18 cellular contexts compared by ENCODE assay signal in the genomic region with DNA sequence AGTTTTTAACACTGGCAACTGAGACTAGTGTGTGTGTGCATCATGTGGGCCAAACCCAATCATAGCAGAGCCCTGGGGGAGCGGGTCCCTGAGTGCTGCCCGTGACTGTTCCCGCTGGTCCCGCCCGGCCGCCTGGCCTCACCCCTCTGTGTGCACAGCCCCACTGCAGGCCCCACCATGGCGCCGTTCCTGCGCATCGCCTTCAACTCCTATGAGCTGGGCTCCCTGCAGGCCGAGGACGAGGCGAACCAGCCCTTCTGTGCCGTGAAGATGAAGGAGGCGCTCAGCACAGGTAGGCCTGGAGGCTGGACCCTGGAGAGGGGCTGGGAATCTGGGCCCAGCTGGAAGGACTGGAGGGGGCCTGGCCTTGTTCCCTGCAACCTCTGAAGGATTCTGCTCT. TPM values are rescaled to one million over a fixed set of nuclear protein-coding genes. Genes with fewer than 3 reads are reported as not detected.
DNase-seq lines count a peak whose midpoint lies in the region; ATAC-seq and TF ChIP-seq lines count a peak whose summit lies in the region.
"Had no signal": no experiment of that assay in that cellular context is flagged by ENCODE, and none has a peak within 500 bp of the region (broad histone marks: within the 10 kb centered on the region; RNA-seq: fewer than 3 reads in every experiment).

No MANE protein-coding gene starts in this region.

- no peak overlapping the region for H2BK120ac ChIP-seq in mesenchymal stem cell (ENCODE audit: low read depth, low read length)

- H2AFZ ChIP-seq in SU-DHL-6 (ENCODE audit: low read depth, low read length, severe bottlenecking) (no peak overlapping the region), mesenchymal stem cell (ENCODE audit: low read depth, low read length) (no peak overlapping the region)

- H3K4me2 ChIP-seq in SU-DHL-6 (ENCODE audit: low read depth, low read length, poor library complexity, severe bottlenecking) (no peak overlapping the region), mesenchymal stem cell (ENCODE audit: low read length, poor library complexity, severe bottlenecking) (no peak overlapping the region)

- H3K14ac ChIP-seq in mesenchymal stem cell (ENCODE audit: low read length in 2 of 2): no peak overlapping the region

- peaks cover 56% of the 10 kb centered on the region for H3K79me2 ChIP-seq in SU-DHL-6 (ENCODE audit: insufficient read depth, low read length)

- no peak for ATAC-seq in stimulated activated memory B cell treated with anti-CD40 and anti-IgM and Interleukin-4, amounts not matched to agents 10 μg/mL and 1 μg/mL and 100 μg/mL, for 72 hours
- ATAC-seq in upper lobe of right lung: no peak
- ATAC-seq: K562 had no signal

- no peak overlapping the region for H2BK12ac ChIP-seq in mesenchymal stem cell (ENCODE audit: low read length in 2 of 2)

- H4K8ac ChIP-seq in mesenchymal stem cell (ENCODE audit: low read length): no peak overlapping the region

- H3K4ac ChIP-seq in mesenchymal stem cell (ENCODE audit: low read depth in 1 of 2, low read length in 2 of 2): no peak overlapping the region

- no peaks in the 10 kb centered on the region for H3K9me3 Mint-ChIP-seq in stimulated activated memory B cell treated with anti-CD40 and anti-IgM and Interleukin-4, amounts not matched to agents 10 μg/mL and 1 μg/mL and 100 μg/mL, for 72 hours
- H3K9me3 Mint-ChIP-seq: CD4-positive, alpha-beta T cell; H9 had no signal

- peaks cover 65% of the 10 kb centered on the region for H3K36me3 Mint-ChIP-seq in stimulated activated memory B cell treated with anti-CD40 and anti-IgM and Interleukin-4, amounts not matched to agents 10 μg/mL and 1 μg/mL and 100 μg/mL, for 72 hours

- H4K91ac ChIP-seq in mesenchymal stem cell (ENCODE audit: low read length): no peak overlapping the region

- H3K36me3 ChIP-seq in SU-DHL-6 (ENCODE audit: low read length) (no peaks in the 10 kb centered on the region; the same call in 1 of the 2 replicates), mesenchymal stem cell (ENCODE audit: control insufficient read depth in 1 of 2, insufficient read depth in 2 of 2, low read depth in 1 of 2, low read length in 2 of 2) (peaks cover 37 to 70% of the 10 kb centered on the region in 2 experiments), upper lobe of right lung (peaks cover 68% of the 10 kb centered on the region)
- H3K36me3 ChIP-seq: BE2C had no signal

- H2BK5ac ChIP-seq in mesenchymal stem cell (ENCODE audit: low read depth, low read length, poor library complexity, severe bottlenecking): no peak overlapping the region

- H3F3A ChIP-seq in SU-DHL-6 (ENCODE audit: insufficient read depth): peaks cover 22% of the 10 kb centered on the region

- peak overlapping the region; percentile 69 for H3K27ac Mint-ChIP-seq in stimulated activated memory B cell treated with anti-CD40 and anti-IgM and Interleukin-4, amounts not matched to agents 10 μg/mL and 1 μg/mL and 100 μg/mL, for 72 hours
- H3K27ac Mint-ChIP-seq: CD4-positive, alpha-beta T cell had no signal

- H3K9ac ChIP-seq in SU-DHL-6 (ENCODE audit: low read length) (no peak overlapping the region), mesenchymal stem cell (ENCODE audit: low read length) (no peak overlapping the region)

- 98% methylated on average over 15 of the region's 15 CpGs for WGBS in mesenchymal stem cell

- H3K27me3 ChIP-seq in HL-60 (ENCODE audit: insufficient read depth, poor library complexity, severe bottlenecking): no peaks in the 10 kb centered on the region
- H3K27me3 ChIP-seq in SU-DHL-6 (ENCODE audit: low read length): no peaks in the 10 kb centered on the region
- no peaks in the 10 kb centered on the region for H3K27me3 ChIP-seq in mesenchymal stem cell (ENCODE audit: control insufficient read depth in 1 of 2, insufficient read depth in 1 of 2, low read length in 2 of 2)
- H3K27me3 ChIP-seq in upper lobe of right lung: no peaks in the 10 kb centered on the region
- H3K27me3 ChIP-seq: BE2C had no signal

- no peaks in the 10 kb centered on the region for H3K9me2 ChIP-seq in SU-DHL-6 (replicated peaks; ENCODE audit: insufficient read depth, low read length)

- H4K20me1 ChIP-seq in SU-DHL-6 (ENCODE audit: low read depth, low read length): no peaks in the 10 kb centered on the region

- peak overlapping the region; percentile 32; the same call in 1 of the 2 replicates for H3K27ac ChIP-seq in HL-60 (replicated peaks)
- peak overlapping the region; percentile 93 for H3K27ac ChIP-seq in SU-DHL-6 (ENCODE audit: low read depth, low read length)
- no peak overlapping the region for H3K27ac ChIP-seq in mesenchymal stem cell (ENCODE audit: low read length, poor library complexity, severe bottlenecking)
- H3K27ac ChIP-seq in upper lobe of right lung: no peak overlapping the region
- H3K27ac ChIP-seq: C4-2B had no signal

- no peak overlapping the region for H3K23ac ChIP-seq in mesenchymal stem cell (ENCODE audit: low read length in 2 of 2)

- H3K4me1 ChIP-seq in mesenchymal stem cell (ENCODE audit: control insufficient read depth, insufficient read depth, low read depth, low read length) (peaks cover 19% of the 10 kb centered on the region), upper lobe of right lung (peaks cover 11% of the 10 kb centered on the region)
- H3K4me1 ChIP-seq: BE2C, Caco-2 had no signal

- H3K18ac ChIP-seq in mesenchymal stem cell (ENCODE audit: low read depth in 1 of 2, low read length in 2 of 2): no peak overlapping the region

- peaks cover 87% of the 10 kb centered on the region for H3K4me1 Mint-ChIP-seq in stimulated activated memory B cell treated with anti-CD40 and anti-IgM and Interleukin-4, amounts not matched to agents 10 μg/mL and 1 μg/mL and 100 μg/mL, for 72 hours

- no peaks in the 10 kb centered on the region for H3K27me3 Mint-ChIP-seq in stimulated activated memory B cell treated with anti-CD40 and anti-IgM and Interleukin-4, amounts not matched to agents 10 μg/mL and 1 μg/mL and 100 μg/mL, for 72 hours
- H3K27me3 Mint-ChIP-seq: CD4-positive, alpha-beta T cell had no signal

- H3K9me3 ChIP-seq in SU-DHL-6 (ENCODE audit: insufficient read depth, low read length) (no peaks in the 10 kb centered on the region), mesenchymal stem cell (ENCODE audit: control insufficient read depth, low read length) (no peaks in the 10 kb centered on the region), upper lobe of right lung (no peaks in the 10 kb centered on the region)
- H3K9me3 ChIP-seq: BE2C, Caco-2 had no signal

- peak overlapping the region; percentile 20 for H2BK15ac ChIP-seq in mesenchymal stem cell (ENCODE audit: low read depth, poor library complexity, severe bottlenecking)

- H3K4me3 Mint-ChIP-seq in stimulated activated memory B cell treated with anti-CD40 and anti-IgM and Interleukin-4, amounts not matched to agents 10 μg/mL and 1 μg/mL and 100 μg/mL, for 72 hours: no peak overlapping the region
- H3K4me3 Mint-ChIP-seq: CD4-positive, alpha-beta T cell; H9 had no signal

- intact Hi-C loops in upper lobe of right lung (cut with DNase I): no loop called here

- H3K79me1 ChIP-seq in mesenchymal stem cell (replicated peaks; ENCODE audit: low read length, poor library complexity, severe bottlenecking): peaks cover 37% of the 10 kb centered on the region

- H3K4me3 ChIP-seq in HL-60 (replicated peaks; ENCODE audit: insufficient read depth, low read length) (no peak overlapping the region), SU-DHL-6 (ENCODE audit: insufficient read depth, low read length, poor library complexity, severe bottlenecking) (no peak overlapping the region), mesenchymal stem cell (ENCODE audit: insufficient read depth in 1 of 2, low read depth in 1 of 2, low read length in 2 of 2) (no peak overlapping the region), upper lobe of right lung (no peak overlapping the region)
- H3K4me3 ChIP-seq: K562 had no signal

- H2AK5ac ChIP-seq in mesenchymal stem cell (ENCODE audit: low read length, severe bottlenecking): no peak overlapping the region

- DNase-seq in HL-60 (ENCODE audit: low read depth in 1 of 2, low spot score in 1 of 2) (no peak), mesenchymal stem cell (no peak), upper lobe of right lung (no peak), OCI-M2 (lab: John Stamatoyannopoulos, UW; ENCODE audit: unreplicated experiment) (no peak), NCI-H82 (lab: John Stamatoyannopoulos, UW) (no peak)
- DNase-seq: ACHN; BE2C; Caco-2; CD4-positive, alpha-beta T cell; DMS153; DMS79; GF-D8; H9; IMR-90 had no signal

- no peak for TF ChIP-seq CTCF in HL-60 (IDR thresholded peaks at IDR 0.05; ENCODE audit: insufficient read depth, low read length)
- TF ChIP-seq CTCF in SU-DHL-6 (IDR thresholded peaks at IDR 0.05; ENCODE audit: insufficient read depth, low read length, poor library complexity, severe bottlenecking): no peak
- no peak for TF ChIP-seq CTCF in upper lobe of right lung (IDR thresholded peaks at IDR 0.05)

RNA-seq across cellular contexts. Expression of a gene that starts 17.2 kb away (rescaled TPM):
- 16.8 TPM for polyA plus RNA-seq in mesenchymal stem cell (2013, experiment 1 of 2)
- polyA plus RNA-seq in mesenchymal stem cell (2013, experiment 2 of 2): 15.8 TPM
- 78.4 TPM for total RNA-seq in upper lobe of right lung

RNA-seq across cellular contexts. Expression of a gene that starts 48.0 kb away (rescaled TPM):
- 10.1 TPM for polyA plus RNA-seq in mesenchymal stem cell (2013, experiment 1 of 2)
- 10.0 TPM for polyA plus RNA-seq in mesenchymal stem cell (2013, experiment 2 of 2)
- total RNA-seq in upper lobe of right lung: 20.6 TPM

Comparison
In these comparisons a context has a peak if more than half of its experiments do, and no peak if none do; other contexts are left out.
1. H3K27ac ChIP-seq: peak in HL-60 (single experiment) and SU-DHL-6 (single experiment); none in mesenchymal stem cell (single experiment) and upper lobe of right lung (single experiment).